ENCODE assay signal across 20 cellular contexts in the genomic region with DNA sequence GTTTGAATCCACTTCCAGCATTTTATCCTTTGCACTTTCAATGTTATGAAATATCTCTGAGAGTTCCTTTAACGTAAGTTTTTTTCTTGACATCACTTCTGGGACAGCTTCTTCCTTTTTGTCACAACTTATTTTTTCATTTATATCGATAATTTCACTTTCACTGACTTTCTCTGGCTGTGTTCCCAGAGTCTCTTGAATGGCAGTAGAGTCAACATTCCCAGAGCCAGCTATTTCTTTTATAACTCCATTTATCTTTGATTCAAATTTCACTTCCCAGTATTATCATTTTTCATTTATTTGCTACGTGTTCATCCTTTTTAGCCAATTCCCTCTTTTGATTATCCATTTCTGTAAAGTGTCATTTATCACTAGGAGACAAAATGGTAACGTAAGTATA.
DNase-seq lines count a peak whose midpoint lies in the region; ATAC-seq and TF ChIP-seq lines count a peak whose summit lies in the region.
"Had no signal": no experiment of that assay in that cellular context is flagged by ENCODE, and none has a peak within 500 bp of the region (broad histone marks: within the 10 kb centered on the region; RNA-seq: fewer than 3 reads in every experiment).

No MANE protein-coding gene starts in this region.

- H4K91ac ChIP-seq in mesenchymal stem cell (ENCODE audit: low read length) = no peak overlapping the region

- no peak overlapping the region for H2BK12ac ChIP-seq in mesenchymal stem cell (ENCODE audit: low read length in 2 of 2)

- no peak overlapping the region for H3K4ac ChIP-seq in mesenchymal stem cell (ENCODE audit: low read depth in 1 of 2, low read length in 2 of 2)

- intact Hi-C loops in body of pancreas (cut with DNase I) = no loop called here
- intact Hi-C loops in OCI-LY7 (cut with micrococcal nuclease; ENCODE audit: unreplicated experiment) = no loop called here

- no peak for TF ChIP-seq CTCF in body of pancreas (IDR thresholded peaks at IDR 0.05)
- TF ChIP-seq CTCF in GM13977 (IDR thresholded peaks at IDR 0.05; ENCODE audit: extremely low read depth, insufficient read depth, missing control alignments) = no peak
- no peak for TF ChIP-seq CTCF in OCI-LY7 (conservative IDR thresholded peaks at IDR 0.05; ENCODE audit: low read length)

- H2BK120ac ChIP-seq in mesenchymal stem cell (ENCODE audit: low read depth, low read length) = no peak overlapping the region

- no TSS peak for BruUV-seq in OCI-LY7 (replicated peaks; lab: Mats Ljungman, UMichigan)

- peak; percentile 42 for ATAC-seq in body of pancreas
- ATAC-seq: A549, HCT116 had no signal

- no peak overlapping the region for H3K14ac ChIP-seq in mesenchymal stem cell (ENCODE audit: low read length in 2 of 2)

- H3K4me3 ChIP-seq in ACC112 (ENCODE audit: low read depth, low read length) = peak overlapping the region; percentile 57; the same call in 1 of the 2 replicates
- no peak overlapping the region for H3K4me3 ChIP-seq in body of pancreas
- peak overlapping the region in 1 of 2 experiments; percentile 17 for H3K4me3 ChIP-seq in mesenchymal stem cell (ENCODE audit: insufficient read depth in 1 of 2, low read depth in 1 of 2, low read length in 2 of 2)
- no peak overlapping the region for H3K4me3 ChIP-seq in OCI-LY7 (ENCODE audit: low read depth, low read length, poor library complexity, severe bottlenecking)
- H3K4me3 ChIP-seq: A549, BLaER1, PC-9 had no signal

- H3K9ac ChIP-seq in mesenchymal stem cell (ENCODE audit: low read length) = peak overlapping the region; percentile 57
- H3K9ac ChIP-seq: BLaER1 had no signal

- POLR2A ChIA-PET in OCI-LY7 (lab: Charles Lee) = no interaction called here

- H4K20me1 ChIP-seq in OCI-LY7 (ENCODE audit: insufficient read depth, low read length) = no peaks in the 10 kb centered on the region
- H4K20me1 ChIP-seq: BLaER1 had no signal

- no peak overlapping the region for H3K4me2 ChIP-seq in mesenchymal stem cell (ENCODE audit: low read length, poor library complexity, severe bottlenecking)
- no peak overlapping the region for H3K4me2 ChIP-seq in OCI-LY7 (ENCODE audit: low read length)
- H3K4me2 ChIP-seq: A549, BLaER1, PC-9 had no signal

- CTCF ChIA-PET in OCI-LY7 (lab: Charles Lee; ENCODE audit: unreplicated experiment) = no interaction called here

- no peaks in the 10 kb centered on the region for H3K27me3 ChIP-seq in ACC112 (ENCODE audit: insufficient read depth, low read length)
- H3K27me3 ChIP-seq in body of pancreas = no peaks in the 10 kb centered on the region
- H3K27me3 ChIP-seq in mesenchymal stem cell (ENCODE audit: control insufficient read depth in 1 of 2, insufficient read depth in 1 of 2, low read length in 2 of 2) = no peaks in the 10 kb centered on the region
- H3K27me3 ChIP-seq: BLaER1 had no signal

- H3K23ac ChIP-seq in mesenchymal stem cell (ENCODE audit: low read length in 2 of 2) = no peak overlapping the region

- H3K27ac ChIP-seq in ACC112 (ENCODE audit: low read depth, low read length) (no peak overlapping the region), body of pancreas (no peak overlapping the region), mesenchymal stem cell (ENCODE audit: low read length, poor library complexity, severe bottlenecking) (no peak overlapping the region), OCI-LY7 (ENCODE audit: low read depth, low read length, poor library complexity, severe bottlenecking) (no peak overlapping the region)
- H3K27ac ChIP-seq: A549, BLaER1, PC-9, RWPE1 had no signal

- H3K9me2 ChIP-seq in OCI-LY7 (ENCODE audit: insufficient read depth, low read length) = no peaks in the 10 kb centered on the region

- H3K4me1 ChIP-seq in ACC112 (ENCODE audit: control insufficient read depth, insufficient read depth, low read length, unreplicated experiment) = peaks cover 3% of the 10 kb centered on the region
- peaks cover 8% of the 10 kb centered on the region for H3K4me1 ChIP-seq in body of pancreas
- H3K4me1 ChIP-seq in mesenchymal stem cell (ENCODE audit: control insufficient read depth, insufficient read depth, low read depth, low read length) = no peaks in the 10 kb centered on the region
- no peaks in the 10 kb centered on the region for H3K4me1 ChIP-seq in OCI-LY7 (ENCODE audit: insufficient read depth, low read length, poor library complexity, severe bottlenecking)
- H3K4me1 ChIP-seq: A549, BLaER1 had no signal

- H2BK5ac ChIP-seq in mesenchymal stem cell (ENCODE audit: low read depth, low read length, poor library complexity, severe bottlenecking) = no peak overlapping the region

- H3K9me3 ChIP-seq in body of pancreas (no peaks in the 10 kb centered on the region), mesenchymal stem cell (ENCODE audit: control insufficient read depth, low read length) (no peaks in the 10 kb centered on the region), OCI-LY7 (ENCODE audit: low read length) (no peaks in the 10 kb centered on the region)
- H3K9me3 ChIP-seq: A549, BLaER1 had no signal

- no peaks in the 10 kb centered on the region for H3K36me3 ChIP-seq in ACC112 (ENCODE audit: insufficient read depth, low read length)
- no peaks in the 10 kb centered on the region for H3K36me3 ChIP-seq in body of pancreas (replicated peaks in 1 of 2; ENCODE audit: insufficient read depth in 1 of 2, low read depth in 2 of 2)
- no peaks in the 10 kb centered on the region for H3K36me3 ChIP-seq in mesenchymal stem cell (ENCODE audit: control insufficient read depth in 1 of 2, insufficient read depth in 2 of 2, low read depth in 1 of 2, low read length in 2 of 2)
- H3K36me3 ChIP-seq in OCI-LY7 (ENCODE audit: insufficient read depth, low read length) = no peaks in the 10 kb centered on the region
- H3K36me3 ChIP-seq: BLaER1 had no signal

- no peak overlapping the region for H2AK5ac ChIP-seq in mesenchymal stem cell (ENCODE audit: low read length, severe bottlenecking)

- in situ Hi-C loops in GM13977 (cut with MboI; ENCODE audit: low pct_unique_long_range_greater_than_20kb, low sequenced_read_pairs, unreplicated experiment) = no loop called here

- no peak overlapping the region for H2BK15ac ChIP-seq in mesenchymal stem cell (ENCODE audit: low read depth, poor library complexity, severe bottlenecking)

- H3K79me2 ChIP-seq in ACC112 (ENCODE audit: control insufficient read depth, insufficient read depth, low read length, unreplicated experiment) (no peaks in the 10 kb centered on the region), OCI-LY7 (ENCODE audit: insufficient read depth, low read depth, low read length) (no peaks in the 10 kb centered on the region)

- 7 to 14% methylated on average over 4 of the region's 4 CpGs for WGBS in body of pancreas, 2 donors
- WGBS in mesenchymal stem cell = 69% methylated on average over 2 of the region's 4 CpGs

- H2AFZ ChIP-seq in ACC112 (ENCODE audit: low read length, unreplicated experiment) (no peak overlapping the region), mesenchymal stem cell (ENCODE audit: low read depth, low read length) (no peak overlapping the region), OCI-LY7 (ENCODE audit: low read length) (no peak overlapping the region)
- H2AFZ ChIP-seq: PC-9 had no signal

- peak; percentile 63 for DNase-seq in NCI-H446 treated with DMSO at 0.1 percent for 48 hours (lab: John Stamatoyannopoulos, UW)
- DNase-seq in body of pancreas = no peak
- no peak for DNase-seq in mesenchymal stem cell
- no peak for DNase-seq in GM13977 (ENCODE audit: low spot score)
- no peak for DNase-seq in OCI-LY7 (ENCODE audit: low spot score)
- DNase-seq in NCI-H1436 (lab: John Stamatoyannopoulos, UW) = no peak
- DNase-seq: Calu3; CD4-positive, alpha-beta memory T cell; DMS53; GOT3; IMR-90; Karpas-422; NCI-H187 treated with DMSO at 0.1 percent for 48 hours; PC-9; SIG-M5 had no signal

- TF ChIP-seq POLR2A in body of pancreas (IDR thresholded peaks at IDR 0.05) = no peak

- no peak overlapping the region for H3K18ac ChIP-seq in mesenchymal stem cell (ENCODE audit: low read depth in 1 of 2, low read length in 2 of 2)

- H3K79me1 ChIP-seq in mesenchymal stem cell (replicated peaks; ENCODE audit: low read length, poor library complexity, severe bottlenecking) = no peaks in the 10 kb centered on the region

- no peak overlapping the region for H4K8ac ChIP-seq in mesenchymal stem cell (ENCODE audit: low read length)
